ENCODE assay signal across 16 cellular contexts in the genomic region with DNA sequence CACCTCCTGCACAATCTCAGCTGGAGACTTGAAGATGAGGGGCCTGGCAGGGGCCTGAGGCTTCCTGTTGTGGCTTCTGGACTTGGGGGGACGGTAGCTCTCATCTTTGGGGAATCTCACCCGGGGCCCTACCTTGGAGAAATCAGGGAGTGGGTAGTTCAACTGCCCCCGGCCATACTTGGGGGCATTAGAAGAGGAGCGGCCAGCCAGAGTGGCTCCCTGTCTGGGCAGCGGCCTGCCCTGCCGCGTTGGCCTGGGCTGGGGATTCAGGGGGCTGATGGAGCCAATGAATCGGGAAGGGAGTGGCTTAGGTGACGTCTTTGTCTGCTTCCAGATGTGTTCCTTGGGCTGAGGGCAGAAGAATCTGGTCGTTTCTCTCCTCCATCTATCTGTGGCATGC. TPM values are rescaled to one million over a fixed set of nuclear protein-coding genes. Genes with fewer than 3 reads are reported as not detected.
A peak's percentile ranks its signal among the peaks of the same experiment; 100 is the strongest.
DNase-seq lines count a peak whose midpoint lies in the region; ATAC-seq and TF ChIP-seq lines count a peak whose summit lies in the region.
"Had no signal": no experiment of that assay in that cellular context is flagged by ENCODE, and none has a peak within 500 bp of the region (broad histone marks: within the 10 kb centered on the region; RNA-seq: fewer than 3 reads in every experiment).

No MANE protein-coding gene starts in this region.

- H3K27me3 Mint-ChIP-seq in CD4-positive, alpha-beta T cell = no peaks in the 10 kb centered on the region
- peaks cover 4% of the 10 kb centered on the region for H3K27me3 Mint-ChIP-seq in IgD-negative memory B cell
- no peaks in the 10 kb centered on the region for H3K27me3 Mint-ChIP-seq in activated naive CD8-positive, alpha-beta T cell treated with anti-CD3 and anti-CD28 coated beads, Interleukin-2, amount 10 ng/mL, durations not matched to agents 7 days and 5 days

- no peaks in the 10 kb centered on the region for H3K27me3 ChIP-seq in CD4-positive, alpha-beta T cell (ENCODE audit: control insufficient read depth, insufficient read depth, low read length)
- no peaks in the 10 kb centered on the region for H3K27me3 ChIP-seq in sigmoid colon

- intact Hi-C loops in CD4-positive, alpha-beta T cell (cut with DNase I, micrococcal nuclease) = no loop called here
- intact Hi-C loops in sigmoid colon (cut with DNase I) = no loop called here

- POLR2A ChIA-PET in CD4-positive, alpha-beta T cell (lab: Charles Lee) = interaction anchor here (2.1 to 2.5 kb wide), 2 partner anchors 9 to 10 kb away, joined by 11 to 29 read pairs; partner anchors contain the start of gene AKNA
- POLR2A ChIA-PET in activated naive CD8-positive, alpha-beta T cell treated with anti-CD3 and anti-CD28 coated beads, Interleukin-2, amount 10 ng/mL, durations not matched to agents 7 days and 5 days (lab: Charles Lee) = interaction anchor here (0.6 to 4.5 kb wide), 7 partner anchors 9 to 553 kb away, joined by 3 to 85 read pairs (median 4); partner anchors contain the start of gene AKNA

- H3K27ac Mint-ChIP-seq in CD4-positive, alpha-beta T cell = peak overlapping the region; percentile 87
- peak overlapping the region; percentile 53 to 81 (median 65) for H3K27ac Mint-ChIP-seq in IgD-negative memory B cell
- H3K27ac Mint-ChIP-seq in activated naive CD8-positive, alpha-beta T cell treated with anti-CD3 and anti-CD28 coated beads, Interleukin-2, amount 10 ng/mL, durations not matched to agents 7 days and 5 days = peak overlapping the region; percentile 82

- no peak for TF ChIP-seq CTCF in CD4-positive, alpha-beta T cell (IDR thresholded peaks at IDR 0.05)
- no peak for TF ChIP-seq CTCF in sigmoid colon (IDR thresholded peaks at IDR 0.05)

- TF ChIP-seq EP300 in sigmoid colon (IDR thresholded peaks at IDR 0.05) = no peak

- H3K36me3 Mint-ChIP-seq in CD4-positive, alpha-beta T cell (ENCODE audit: low read depth) = peaks cover 91% of the 10 kb centered on the region
- peaks cover 2% of the 10 kb centered on the region for H3K36me3 Mint-ChIP-seq in IgD-negative memory B cell
- peaks cover 60% of the 10 kb centered on the region for H3K36me3 Mint-ChIP-seq in activated naive CD8-positive, alpha-beta T cell treated with anti-CD3 and anti-CD28 coated beads, Interleukin-2, amount 10 ng/mL, durations not matched to agents 7 days and 5 days

- H3K9me3 Mint-ChIP-seq in CD4-positive, alpha-beta T cell = no peaks in the 10 kb centered on the region
- H3K9me3 Mint-ChIP-seq in IgD-negative memory B cell = no peaks in the 10 kb centered on the region
- H3K9me3 Mint-ChIP-seq in activated naive CD8-positive, alpha-beta T cell treated with anti-CD3 and anti-CD28 coated beads, Interleukin-2, amount 10 ng/mL, durations not matched to agents 7 days and 5 days = no peaks in the 10 kb centered on the region

- CTCF ChIA-PET in CD4-positive, alpha-beta T cell (lab: Charles Lee) = no interaction called here

- H3K4me3 Mint-ChIP-seq in CD4-positive, alpha-beta T cell = no peak overlapping the region
- no peak overlapping the region for H3K4me3 Mint-ChIP-seq in IgD-negative memory B cell
- peak overlapping the region; percentile 53 for H3K4me3 Mint-ChIP-seq in activated naive CD8-positive, alpha-beta T cell treated with anti-CD3 and anti-CD28 coated beads, Interleukin-2, amount 10 ng/mL, durations not matched to agents 7 days and 5 days

- no peak for ATAC-seq in CD4-positive, alpha-beta T cell (ENCODE audit: poor library complexity)
- no peak for ATAC-seq in activated naive CD8-positive, alpha-beta T cell treated with anti-CD3 and anti-CD28 coated beads, Interleukin-2, amount 10 ng/mL, durations not matched to agents 7 days and 5 days (ENCODE audit: low read depth)
- ATAC-seq in GM18520 (IDR thresholded peaks at IDR 0.05; ENCODE audit: unreplicated experiment) = no peak

- DNase-seq in CD4-positive, alpha-beta T cell = no peak
- DNase-seq in activated naive CD8-positive, alpha-beta T cell treated with anti-CD3 and anti-CD28 coated beads, Interleukin-2, amount 10 ng/mL, durations not matched to agents 7 days and 5 days = no peak
- DNase-seq in sigmoid colon (peak; percentile 45), MV-4-11 (lab: John Stamatoyannopoulos, UW) (no peak), SKM-1 (lab: John Stamatoyannopoulos, UW; ENCODE audit: unreplicated experiment) (no peak)
- DNase-seq: caudate nucleus; foreskin melanocyte; NCI-H2081 treated with DMSO at 0.1 percent for 48 hours; NCI-H748 treated with DMSO at 0.1 percent for 48 hours; stimulated activated CD4-positive, alpha-beta T cell treated with anti-CD3 and anti-CD28 coated beads, Interleukin-2, amount 100 ng/mL, for 48 hours; T1000 had no signal

- TF ChIP-seq POLR2A in sigmoid colon (IDR thresholded peaks at IDR 0.05) = no peak

- H3K4me1 ChIP-seq in sigmoid colon = peaks cover 0 to 17% (median 12%) of the 10 kb centered on the region in 4 donors

- no peak overlapping the region for H3K4me3 ChIP-seq in sigmoid colon

- peaks cover 17 to 74% (median 21%) of the 10 kb centered on the region in 4 donors for H3K36me3 ChIP-seq in sigmoid colon

- peak overlapping the region; percentile 64 for H3K27ac ChIP-seq in CD4-positive, alpha-beta T cell (ENCODE audit: low read depth, low read length)
- no peak overlapping the region for H3K27ac ChIP-seq in sigmoid colon
- H3K27ac ChIP-seq: C4-2B had no signal

- 89 to 93% methylated on average over 10 of the region's 10 CpGs for WGBS in sigmoid colon, 2 donors

- H3K4me1 Mint-ChIP-seq in CD4-positive, alpha-beta T cell (ENCODE audit: low read depth) = peaks cover 87% of the 10 kb centered on the region
- peaks cover 44 to 70% (median 50%) of the 10 kb centered on the region in 3 donors for H3K4me1 Mint-ChIP-seq in IgD-negative memory B cell
- peaks cover 78% of the 10 kb centered on the region for H3K4me1 Mint-ChIP-seq in activated naive CD8-positive, alpha-beta T cell treated with anti-CD3 and anti-CD28 coated beads, Interleukin-2, amount 10 ng/mL, durations not matched to agents 7 days and 5 days

- H3K9me3 ChIP-seq in CD4-positive, alpha-beta T cell (ENCODE audit: control insufficient read depth, low read length) = no peaks in the 10 kb centered on the region
- no peaks in the 10 kb centered on the region for H3K9me3 ChIP-seq in sigmoid colon

RNA-seq across cellular contexts. Expression of gene AKNA, which starts 11.2 kb away (rescaled TPM):
- total RNA-seq in CD4-positive, alpha-beta T cell = 100 to 1,000 TPM; 247 to 258 TPM
- polyA plus RNA-seq in IgD-negative memory B cell (25.4 TPM), sigmoid colon (10 to 100 TPM in 2 of 3 donors, 1 to 10 TPM in 1; 9.9 to 81.6 (median 10.2) TPM)
- 100 to 1,000 TPM; 482 to 492 TPM for total RNA-seq in activated naive CD8-positive, alpha-beta T cell treated with anti-CD3 and anti-CD28 coated beads, Interleukin-2, amount 10 ng/mL, durations not matched to agents 7 days and 5 days
- 10 to 100 TPM; 13.6 to 18.6 (median 17.7) TPM for total RNA-seq in sigmoid colon

RNA-seq across cellular contexts. Expression of gene ORM2, which starts 46.9 kb away (rescaled TPM):
- total RNA-seq in CD4-positive, alpha-beta T cell = not detected
- not detected for polyA plus RNA-seq in IgD-negative memory B cell
- total RNA-seq in activated naive CD8-positive, alpha-beta T cell treated with anti-CD3 and anti-CD28 coated beads, Interleukin-2, amount 10 ng/mL, durations not matched to agents 7 days and 5 days = not detected
- not detected for total RNA-seq in sigmoid colon
- polyA plus RNA-seq in sigmoid colon = under 1 TPM in 1 of 3 donors, not detected in 2; 0.38 TPM
- total RNA-seq: lung microvascular endothelial cell, urinary bladder had no signal

RNA-seq across cellular contexts. Expression of gene ORM1, which starts 53.7 kb away (rescaled TPM):
- not detected for total RNA-seq in CD4-positive, alpha-beta T cell
- polyA plus RNA-seq in IgD-negative memory B cell = not detected
- not detected for total RNA-seq in activated naive CD8-positive, alpha-beta T cell treated with anti-CD3 and anti-CD28 coated beads, Interleukin-2, amount 10 ng/mL, durations not matched to agents 7 days and 5 days
- not detected for total RNA-seq in sigmoid colon
- 1 to 10 TPM in 2 of 3 donors, not detected in 1; 1.1 to 1.8 TPM for polyA plus RNA-seq in sigmoid colon
- total RNA-seq: lung microvascular endothelial cell had no signal

Comparison
In these comparisons a context has a peak if more than half of its experiments do, and no peak if none do; other contexts are left out.
1. RNA of gene AKNA, which starts 11.2 kb away (total RNA-seq): 482 to 492 TPM in activated naive CD8-positive, alpha-beta T cell treated with anti-CD3 and anti-CD28 coated beads, Interleukin-2, amount 10 ng/mL, durations not matched to agents 7 days and 5 days and 247 to 258 TPM in CD4-positive, alpha-beta T cell; 13.6 to 18.6 TPM in sigmoid colon; every median in the first group is over 10 times any median in the second.
2. Peak in every context shown above with its lines, with median percentiles within 50 percentile points of each other: H3K27ac Mint-ChIP-seq.